Comparison of ENCODE assay signal across 8 cellular contexts in genomic region chr14:93984987-93985410, GRCh38. TPM values are rescaled to one million over a fixed set of nuclear protein-coding genes. Genes with fewer than 3 reads are reported as not detected.
DNase-seq lines count a peak whose midpoint lies in the region; ATAC-seq and TF ChIP-seq lines count a peak whose summit lies in the region.

No MANE protein-coding gene starts in this region.

- no peak for ATAC-seq in GM21619 (IDR thresholded peaks at IDR 0.05; ENCODE audit: unreplicated experiment)
- ATAC-seq in GM19397 (IDR thresholded peaks at IDR 0.05; ENCODE audit: unreplicated experiment): no peak

- no peaks in the 10 kb centered on the region for H3K9me3 ChIP-seq in DOHH2 (ENCODE audit: control insufficient read depth, insufficient read depth, low read length)
- no peaks in the 10 kb centered on the region for H3K9me3 ChIP-seq in neuronal stem cell (replicated peaks in 1 of 2; ENCODE audit: control insufficient read depth in 2 of 2, insufficient read depth in 1 of 2, low read depth in 1 of 2, low read length in 2 of 2)

- H3K4ac ChIP-seq in neuronal stem cell (ENCODE audit: low read length): no peak overlapping the region

- H2AFZ ChIP-seq in neuronal stem cell (ENCODE audit: low read length): no peak overlapping the region

- H3K27ac ChIP-seq in DOHH2 (ENCODE audit: low read depth, low read length): no peak overlapping the region
- H3K27ac ChIP-seq in neuronal stem cell (replicated peaks; ENCODE audit: low read length): no peak overlapping the region

- no peak overlapping the region for H2AK5ac ChIP-seq in neuronal stem cell (ENCODE audit: low read depth, low read length)

- no peak overlapping the region for H2BK12ac ChIP-seq in neuronal stem cell (ENCODE audit: low read length)

- no CpG with 5 or more reads among the region's 7 CpGs for WGBS in neuronal stem cell (ENCODE audit: extremely low coverage in 2 of 2, insufficient read length in 2 of 2, insufficient replicate concordance in 1 of 2), 2 donors

- peak overlapping the region; percentile 87 for H3K18ac ChIP-seq in neuronal stem cell (ENCODE audit: low read length)

- H3K36me3 ChIP-seq in DOHH2 (ENCODE audit: control insufficient read depth, low read length): no peaks in the 10 kb centered on the region
- no peaks in the 10 kb centered on the region for H3K36me3 ChIP-seq in neuronal stem cell (replicated peaks in 1 of 2; ENCODE audit: control insufficient read depth in 2 of 2, insufficient read depth in 2 of 2, low read length in 2 of 2)

- H3K14ac ChIP-seq in neuronal stem cell (ENCODE audit: low read length): no peak overlapping the region

- no peak overlapping the region for H4K8ac ChIP-seq in neuronal stem cell (ENCODE audit: low read depth, low read length)

- no peak overlapping the region for H3K23ac ChIP-seq in neuronal stem cell (ENCODE audit: low read depth, low read length, poor library complexity)

- no peak overlapping the region for H3K9ac ChIP-seq in neuronal stem cell (ENCODE audit: low read depth, low read length, poor library complexity)

- no peaks in the 10 kb centered on the region for H3F3A ChIP-seq in DOHH2 (ENCODE audit: control insufficient read depth, insufficient read depth)

- H3K4me3 ChIP-seq in DOHH2 (ENCODE audit: low read length) (no peak overlapping the region), neuronal stem cell (ENCODE audit: low read length in 2 of 2) (no peak overlapping the region)

- no peak overlapping the region for H3K4me2 ChIP-seq in DOHH2 (ENCODE audit: low read length)
- no peak overlapping the region for H3K4me2 ChIP-seq in neuronal stem cell (ENCODE audit: insufficient read depth, low read length, poor library complexity, severe bottlenecking)

- TF ChIP-seq CTCF in DOHH2 (IDR thresholded peaks at IDR 0.05; ENCODE audit: low read depth, low read length, poor library complexity, severe bottlenecking): peak; percentile 45

- DNase-seq in M059J (ENCODE audit: low read depth): peak; percentile 73
- peak; percentile 58 for DNase-seq in dedifferentiated amniotic fluid mesenchymal stem cell (ENCODE audit: extremely low spot score)
- peak; percentile 9 for DNase-seq in neuronal stem cell (ENCODE audit: low spot score)
- no peak for DNase-seq in stimulated activated CD4-positive, alpha-beta T cell treated with anti-CD3 and anti-CD28 coated beads, Interleukin-4, amount 100 ng/mL, for 4 hours
- DNase-seq in activated T-cell treated with anti-CD3 and anti-CD28 coated beads for 4 hours: no peak

- H3K27me3 ChIP-seq in DOHH2 (ENCODE audit: control insufficient read depth, low read length): no peaks in the 10 kb centered on the region
- peaks cover 0 to 14% (median 0%) of the 10 kb centered on the region in 3 experiments for H3K27me3 ChIP-seq in neuronal stem cell (ENCODE audit: control insufficient read depth in 3 of 3, insufficient read depth in 3 of 3, low read depth in 1 of 3, low read length in 3 of 3)

- no peak overlapping the region for H4K91ac ChIP-seq in neuronal stem cell (ENCODE audit: low read depth, low read length, poor library complexity)

- H3K79me1 ChIP-seq in neuronal stem cell (ENCODE audit: low read depth, low read length): no peaks in the 10 kb centered on the region

- no peaks in the 10 kb centered on the region for H3K79me2 ChIP-seq in DOHH2 (ENCODE audit: control insufficient read depth, low read length)

- no peak overlapping the region for H2BK120ac ChIP-seq in neuronal stem cell (ENCODE audit: low read depth, low read length)

- no peak overlapping the region for H2BK5ac ChIP-seq in neuronal stem cell (ENCODE audit: low read length)

- no peaks in the 10 kb centered on the region for H3K9me2 ChIP-seq in DOHH2 (replicated peaks; ENCODE audit: control insufficient read depth, low read length)

- H3K4me1 ChIP-seq in DOHH2 (ENCODE audit: control insufficient read depth, low read length) (peaks cover 12% of the 10 kb centered on the region), neuronal stem cell (ENCODE audit: control insufficient read depth in 2 of 2, insufficient read depth in 1 of 2, low read depth in 1 of 2, low read length in 2 of 2) (peaks cover 0 to 13% of the 10 kb centered on the region in 2 donors)

- no peaks in the 10 kb centered on the region for H4K20me1 ChIP-seq in DOHH2 (ENCODE audit: control insufficient read depth, insufficient read depth, low read depth, low read length)

- H2BK15ac ChIP-seq in neuronal stem cell (ENCODE audit: low read length): no peak overlapping the region

RNA-seq across cellular contexts. Expression of gene ASB2, which starts 8.6 kb away (rescaled TPM):
- total RNA-seq in M059J (2014; rRNA removed; shearing (Covaris generic)): not detected in 2 replicates
- polyA plus RNA-seq in neuronal stem cell (2013, experiment 1 of 2): 0.43 TPM
- polyA plus RNA-seq in neuronal stem cell (2013, experiment 2 of 2): 0.50 TPM

RNA-seq across cellular contexts. Expression of gene CCDC197, which starts 12.1 kb away (rescaled TPM):
- not detected in 2 replicates for total RNA-seq in M059J (2014; rRNA removed; shearing (Covaris generic))
- polyA plus RNA-seq in neuronal stem cell (2013, experiment 1 of 2): not detected
- not detected for polyA plus RNA-seq in neuronal stem cell (2013, experiment 2 of 2)

RNA-seq across cellular contexts. Expression of gene OTUB2, which starts 41.1 kb away (rescaled TPM):
- 0.57 and 0.91 TPM in 2 replicates for total RNA-seq in M059J (2014; rRNA removed; shearing (Covaris generic))
- 5.1 TPM for polyA plus RNA-seq in neuronal stem cell (2013, experiment 1 of 2)
- polyA plus RNA-seq in neuronal stem cell (2013, experiment 2 of 2): 5.0 TPM

RNA-seq across cellular contexts. Expression of gene FAM181A, which starts 57.9 kb away (rescaled TPM):
- total RNA-seq in M059J (2014; rRNA removed; shearing (Covaris generic)): not detected in 2 replicates
- 2.3 TPM for polyA plus RNA-seq in neuronal stem cell (2013, experiment 1 of 2)
- 2.4 TPM for polyA plus RNA-seq in neuronal stem cell (2013, experiment 2 of 2)

Comparison
In these comparisons a context has a peak if more than half of its experiments do, and no peak if none do; other contexts are left out.
1. DNase-seq: peak in M059J (single experiment), dedifferentiated amniotic fluid mesenchymal stem cell (single experiment) and neuronal stem cell (single experiment); none in stimulated activated CD4-positive, alpha-beta T cell treated with anti-CD3 and anti-CD28 coated beads, Interleukin-4, amount 100 ng/mL, for 4 hours (0 of 2) and activated T-cell treated with anti-CD3 and anti-CD28 coated beads for 4 hours (single experiment).